13 cellular contexts compared by ENCODE assay signal in genomic region chr1:16076003-16076870, GRCh38. TPM values are rescaled to one million over a fixed set of nuclear protein-coding genes. Genes with fewer than 3 reads are reported as not detected.
DNase-seq lines count a peak whose midpoint lies in the region; ATAC-seq, FAIRE-seq and TF ChIP-seq lines count a peak whose summit lies in the region.
"Had no signal": no experiment of that assay in that cellular context is flagged by ENCODE, and none has a peak within 500 bp of the region (broad histone marks: within the 10 kb centered on the region; RNA-seq: fewer than 3 reads in every experiment).

No MANE protein-coding gene starts in this region.

- no peak overlapping the region for H3K4me3 Mint-ChIP-seq in mesothelial cell of epicardium

- H3K23ac ChIP-seq in mesenchymal stem cell (ENCODE audit: low read length in 2 of 2): no peak overlapping the region

- peak overlapping the region; percentile 91 for H4K8ac ChIP-seq in mesenchymal stem cell (ENCODE audit: low read length)

- 65% methylated on average over 13 of the region's 14 CpGs for WGBS in mesenchymal stem cell

- DNase-seq in AG09319 (ENCODE audit: extremely low read depth, low read depth) (peak; percentile 79), HTR-8/SVneo (ENCODE audit: insufficient read length, low spot score) (peak; percentile 77), brain pericyte (ENCODE audit: low read depth, low spot score) (peak; percentile 63), mesenchymal stem cell (peak; percentile 95), mesothelial cell of epicardium (ENCODE audit: low spot score in 2 of 2, unreplicated experiment in 2 of 2) (no peak), GM19240 (ENCODE audit: insufficient read length, low spot score) (no peak), KBM-7 (no peak)
- DNase-seq: activated naive CD4-positive, alpha-beta T cell treated with Interleukin-2 at 50 U/mL for 16 hours; DMS153; NCI-H2029; stimulated activated naive CD4-positive, alpha-beta T cell had no signal

- TF ChIP-seq CTCF in AG09319 (IDR thresholded peaks at IDR 0.05; ENCODE audit: low read depth, low read length): no peak
- TF ChIP-seq CTCF in mesothelial cell of epicardium (IDR thresholded peaks at IDR 0.05; ENCODE audit: unreplicated experiment): no peak

- H2AFZ ChIP-seq in mesenchymal stem cell (ENCODE audit: low read depth, low read length): no peak overlapping the region

- H3K4me3 ChIP-seq in mesenchymal stem cell (ENCODE audit: insufficient read depth in 1 of 2, low read depth in 1 of 2, low read length in 2 of 2): no peak overlapping the region

- H3K9me3 Mint-ChIP-seq in mesothelial cell of epicardium: no peaks in the 10 kb centered on the region

- no peaks in the 10 kb centered on the region for H3K9me3 ChIP-seq in mesenchymal stem cell (ENCODE audit: control insufficient read depth, low read length)

- ATAC-seq in GM21447 (IDR thresholded peaks at IDR 0.05; ENCODE audit: unreplicated experiment): no peak

- peak overlapping the region in 1 of 2 experiments; percentile 13 for H3K4ac ChIP-seq in mesenchymal stem cell (ENCODE audit: low read depth in 1 of 2, low read length in 2 of 2)

- H4K91ac ChIP-seq in mesenchymal stem cell (ENCODE audit: low read length): peak overlapping the region; percentile 84

- H3K4me1 ChIP-seq in mesenchymal stem cell (ENCODE audit: control insufficient read depth, insufficient read depth, low read depth, low read length): peaks cover 43% of the 10 kb centered on the region

- H2BK120ac ChIP-seq in mesenchymal stem cell (ENCODE audit: low read depth, low read length): no peak overlapping the region

- H2BK12ac ChIP-seq in mesenchymal stem cell (ENCODE audit: low read length in 2 of 2): peak overlapping the region; percentile 4 to 73

- H3K27ac Mint-ChIP-seq in mesothelial cell of epicardium: no peak overlapping the region

- peaks cover 0 to 4% of the 10 kb centered on the region in 2 experiments for H3K27me3 ChIP-seq in mesenchymal stem cell (ENCODE audit: control insufficient read depth in 1 of 2, insufficient read depth in 1 of 2, low read length in 2 of 2)

- no peaks in the 10 kb centered on the region for H3K36me3 Mint-ChIP-seq in mesothelial cell of epicardium

- H3K9ac ChIP-seq in mesenchymal stem cell (ENCODE audit: low read length): peak overlapping the region; percentile 72

- peaks cover 8% of the 10 kb centered on the region for H3K27me3 Mint-ChIP-seq in mesothelial cell of epicardium (ENCODE audit: low read depth)

- H3K27ac ChIP-seq in mesenchymal stem cell (ENCODE audit: low read length, poor library complexity, severe bottlenecking): no peak overlapping the region

- H3K18ac ChIP-seq in mesenchymal stem cell (ENCODE audit: low read depth in 1 of 2, low read length in 2 of 2): peak overlapping the region; percentile 38 to 57

- peak overlapping the region; percentile 21 for H2AK5ac ChIP-seq in mesenchymal stem cell (ENCODE audit: low read length, severe bottlenecking)

- H2BK15ac ChIP-seq in mesenchymal stem cell (ENCODE audit: low read depth, poor library complexity, severe bottlenecking): no peak overlapping the region

- in situ Hi-C loops in KBM-7 (cut with MboI; ENCODE audit: low pct_unique_long_range_greater_than_20kb, low sequenced_read_pairs): loop anchor here (5.0 kb wide), 1 partner anchor 116 kb away; no protein-coding TSS in a partner anchor

- no peak overlapping the region for H3K4me2 ChIP-seq in mesenchymal stem cell (ENCODE audit: low read length, poor library complexity, severe bottlenecking)

- no peaks in the 10 kb centered on the region for H3K79me1 ChIP-seq in mesenchymal stem cell (replicated peaks; ENCODE audit: low read length, poor library complexity, severe bottlenecking)

- FAIRE-seq in HTR-8/SVneo (lab: Jason Lieb, UNC): peak; percentile 96

- peaks cover 15% of the 10 kb centered on the region for H3K4me1 Mint-ChIP-seq in mesothelial cell of epicardium

- H2BK5ac ChIP-seq in mesenchymal stem cell (ENCODE audit: low read depth, low read length, poor library complexity, severe bottlenecking): no peak overlapping the region

- H3K36me3 ChIP-seq in mesenchymal stem cell (ENCODE audit: control insufficient read depth in 1 of 2, insufficient read depth in 2 of 2, low read depth in 1 of 2, low read length in 2 of 2): no peaks in the 10 kb centered on the region

- H3K14ac ChIP-seq in mesenchymal stem cell (ENCODE audit: low read length in 2 of 2): peak overlapping the region in 1 of 2 experiments; percentile 19

RNA-seq across cellular contexts. Expression of gene FAM131C, which starts 2.8 kb away (rescaled TPM):
- 0.37 TPM for polyA plus RNA-seq in mesenchymal stem cell (2013, experiment 1 of 2)
- 0.44 TPM for polyA plus RNA-seq in mesenchymal stem cell (2013, experiment 2 of 2)
- 1.6 to 1.9 TPM (median 1.7 TPM) in 3 replicates for total RNA-seq in mesothelial cell of epicardium

RNA-seq across cellular contexts. Expression of gene CLCNKB, which starts 32.7 kb away (rescaled TPM):
- polyA plus RNA-seq in mesenchymal stem cell (2013, experiment 1 of 2): 0.43 TPM
- polyA plus RNA-seq in mesenchymal stem cell (2013, experiment 2 of 2): 0.32 TPM
- total RNA-seq in mesothelial cell of epicardium: 2.9 to 3.6 TPM (median 3.0 TPM) in 3 replicates

RNA-seq across cellular contexts. Expression of gene CLCNKA, which starts 54.4 kb away (rescaled TPM):
- polyA plus RNA-seq in mesenchymal stem cell (2013, experiment 1 of 2): 0.19 TPM
- polyA plus RNA-seq in mesenchymal stem cell (2013, experiment 2 of 2): 0.16 TPM
- 3.0 to 3.5 TPM (median 3.2 TPM) in 3 replicates for total RNA-seq in mesothelial cell of epicardium
- total RNA-seq: pulmonary artery endothelial cell had no signal

RNA-seq across cellular contexts. Expression of gene HSPB7, which starts 58.4 kb away (rescaled TPM):
- 3.4 TPM for polyA plus RNA-seq in mesenchymal stem cell (2013, experiment 1 of 2)
- 4.0 TPM for polyA plus RNA-seq in mesenchymal stem cell (2013, experiment 2 of 2)
- 5.0 to 6.3 TPM (median 6.3 TPM) in 3 replicates for total RNA-seq in mesothelial cell of epicardium
- total RNA-seq: pulmonary artery endothelial cell had no signal

Comparison
In these comparisons a context has a peak if more than half of its experiments do, and no peak if none do; other contexts are left out.
1. DNase-seq: peak in AG09319 (single experiment), HTR-8/SVneo (single experiment), brain pericyte (single experiment) and mesenchymal stem cell (single experiment); none in mesothelial cell of epicardium (0 of 2), GM19240 (single experiment) and KBM-7 (single experiment).